ENCODE assay signal across 1 cellular context in genomic region chr19:4911786-4912672, GRCh38.
TF ChIP-seq lines count a peak whose summit lies in the region.

No MANE protein-coding gene starts in this region.

TF ChIP-seq in HepG2, 621 proteins besides CTCF, POLR2A, EP300 and RAD21 (continued from another document and continues in another):
- TF ChIP-seq PLSCR1 (CRISPR knock-in tag; IDR thresholded peaks at IDR 0.05; ENCODE audit: borderline replicate concordance) (no peak), BRCA1 (CRISPR knock-in tag; IDR thresholded peaks at IDR 0.05) (no peak), ZNF781 (CRISPR knock-in tag; IDR thresholded peaks at IDR 0.05; ENCODE audit: borderline replicate concordance, not compliant biosample characterization) (no peak), ELF4 (CRISPR knock-in tag; IDR thresholded peaks at IDR 0.05; ENCODE audit: borderline replicate concordance) (no peak), SOX6 (IDR thresholded peaks at IDR 0.05) (no peak), SOX6 (CRISPR knock-in tag; IDR thresholded peaks at IDR 0.05) (0 out of 2 replicates have a peak, but pooled peaks have one; percentile 17), HHEX (CRISPR knock-in tag; IDR thresholded peaks at IDR 0.05) (no peak), KMT2B (CRISPR knock-in tag; IDR thresholded peaks at IDR 0.05) (no peak), NCOA2 (CRISPR knock-in tag; IDR thresholded peaks at IDR 0.05) (no peak), YEATS2 (CRISPR knock-in tag; IDR thresholded peaks at IDR 0.05; ENCODE audit: borderline replicate concordance) (no peak), HMGXB3 (CRISPR knock-in tag; IDR thresholded peaks at IDR 0.05; ENCODE audit: borderline replicate concordance) (no peak), KDM3A (CRISPR knock-in tag; IDR thresholded peaks at IDR 0.05; ENCODE audit: low read depth) (peak; percentile 57; the same call in 1 of the 2 replicates), ZNF205 (CRISPR knock-in tag; IDR thresholded peaks at IDR 0.05) (no peak), FOXC1 (CRISPR knock-in tag; IDR thresholded peaks at IDR 0.05; ENCODE audit: borderline replicate concordance) (no peak), ZNF441 (CRISPR knock-in tag; IDR thresholded peaks at IDR 0.05; ENCODE audit: borderline replicate concordance) (peak; percentile 52; the same call in 1 of the 2 replicates), MZF1 (CRISPR knock-in tag; IDR thresholded peaks at IDR 0.05; ENCODE audit: borderline replicate concordance) (no peak), ZFP36 (IDR thresholded peaks at IDR 0.05; ENCODE audit: borderline replicate concordance, low read depth, low read length, partially characterized antibody) (no peak), ZNF704 (CRISPR knock-in tag; IDR thresholded peaks at IDR 0.05; ENCODE audit: borderline replicate concordance) (no peak), ETV5 (CRISPR knock-in tag; IDR thresholded peaks at IDR 0.05; ENCODE audit: borderline replicate concordance) (no peak), ISX (CRISPR knock-in tag; conservative IDR thresholded peaks at IDR 0.05) (no peak), TAF15 (IDR thresholded peaks at IDR 0.05; ENCODE audit: low read depth, low read length, poor library complexity, severe bottlenecking) (no peak), HOXD1 (CRISPR knock-in tag; IDR thresholded peaks at IDR 0.05) (no peak), ZNF766 (CRISPR knock-in tag; IDR thresholded peaks at IDR 0.05; ENCODE audit: borderline replicate concordance) (peak; percentile 72; the same call in 1 of the 2 replicates), ZNF678 (CRISPR knock-in tag; IDR thresholded peaks at IDR 0.05) (no peak), ZSCAN31 (CRISPR knock-in tag; IDR thresholded peaks at IDR 0.05; ENCODE audit: low read depth) (no peak), ZNF256 (CRISPR knock-in tag; conservative IDR thresholded peaks at IDR 0.05) (no peak), PPARG (CRISPR knock-in tag; conservative IDR thresholded peaks at IDR 0.05) (0 out of 2 replicates have a peak, but pooled peaks have one; percentile 13), FIP1L1 (IDR thresholded peaks at IDR 0.05; ENCODE audit: borderline replicate concordance, insufficient read depth, low read depth, low read length) (no peak), ZNF83 (CRISPR knock-in tag; IDR thresholded peaks at IDR 0.05; ENCODE audit: borderline replicate concordance) (no peak), RFX3 (CRISPR knock-in tag; IDR thresholded peaks at IDR 0.05) (no peak), BRD4 (CRISPR knock-in tag; IDR thresholded peaks at IDR 0.05) (no peak), MTF1 (CRISPR knock-in tag; IDR thresholded peaks at IDR 0.05) (0 out of 2 replicates have a peak, but pooled peaks have one; percentile 24), ZNF614 (CRISPR knock-in tag; IDR thresholded peaks at IDR 0.05; ENCODE audit: borderline replicate concordance) (no peak), SMAD3 (CRISPR knock-in tag; IDR thresholded peaks at IDR 0.05) (no peak), AGO2 (optimal IDR thresholded peaks at IDR 0.05; ENCODE audit: low read depth, low read length) (no peak), CHCHD3 (CRISPR knock-in tag; IDR thresholded peaks at IDR 0.05) (no peak), ZSCAN25 (CRISPR knock-in tag; IDR thresholded peaks at IDR 0.05) (no peak), MIER3 (CRISPR knock-in tag; IDR thresholded peaks at IDR 0.05; ENCODE audit: borderline replicate concordance) (no peak), JUN (CRISPR knock-in tag; IDR thresholded peaks at IDR 0.05) (no peak), SALL2 (CRISPR knock-in tag; IDR thresholded peaks at IDR 0.05) (0 out of 2 replicates have a peak, but pooled peaks have one; percentile 26), MED13 (CRISPR knock-in tag; IDR thresholded peaks at IDR 0.05) (0 out of 2 replicates have a peak, but pooled peaks have one; percentile 28), TFE3 (CRISPR knock-in tag; IDR thresholded peaks at IDR 0.05) (no peak), FOXO1 (CRISPR knock-in tag; IDR thresholded peaks at IDR 0.05) (no peak), ZKSCAN1 (IDR thresholded peaks at IDR 0.05; ENCODE audit: low read length) (no peak), THAP7 (CRISPR knock-in tag; IDR thresholded peaks at IDR 0.05) (no peak)
- TF ChIP-seq, protein P1, sequence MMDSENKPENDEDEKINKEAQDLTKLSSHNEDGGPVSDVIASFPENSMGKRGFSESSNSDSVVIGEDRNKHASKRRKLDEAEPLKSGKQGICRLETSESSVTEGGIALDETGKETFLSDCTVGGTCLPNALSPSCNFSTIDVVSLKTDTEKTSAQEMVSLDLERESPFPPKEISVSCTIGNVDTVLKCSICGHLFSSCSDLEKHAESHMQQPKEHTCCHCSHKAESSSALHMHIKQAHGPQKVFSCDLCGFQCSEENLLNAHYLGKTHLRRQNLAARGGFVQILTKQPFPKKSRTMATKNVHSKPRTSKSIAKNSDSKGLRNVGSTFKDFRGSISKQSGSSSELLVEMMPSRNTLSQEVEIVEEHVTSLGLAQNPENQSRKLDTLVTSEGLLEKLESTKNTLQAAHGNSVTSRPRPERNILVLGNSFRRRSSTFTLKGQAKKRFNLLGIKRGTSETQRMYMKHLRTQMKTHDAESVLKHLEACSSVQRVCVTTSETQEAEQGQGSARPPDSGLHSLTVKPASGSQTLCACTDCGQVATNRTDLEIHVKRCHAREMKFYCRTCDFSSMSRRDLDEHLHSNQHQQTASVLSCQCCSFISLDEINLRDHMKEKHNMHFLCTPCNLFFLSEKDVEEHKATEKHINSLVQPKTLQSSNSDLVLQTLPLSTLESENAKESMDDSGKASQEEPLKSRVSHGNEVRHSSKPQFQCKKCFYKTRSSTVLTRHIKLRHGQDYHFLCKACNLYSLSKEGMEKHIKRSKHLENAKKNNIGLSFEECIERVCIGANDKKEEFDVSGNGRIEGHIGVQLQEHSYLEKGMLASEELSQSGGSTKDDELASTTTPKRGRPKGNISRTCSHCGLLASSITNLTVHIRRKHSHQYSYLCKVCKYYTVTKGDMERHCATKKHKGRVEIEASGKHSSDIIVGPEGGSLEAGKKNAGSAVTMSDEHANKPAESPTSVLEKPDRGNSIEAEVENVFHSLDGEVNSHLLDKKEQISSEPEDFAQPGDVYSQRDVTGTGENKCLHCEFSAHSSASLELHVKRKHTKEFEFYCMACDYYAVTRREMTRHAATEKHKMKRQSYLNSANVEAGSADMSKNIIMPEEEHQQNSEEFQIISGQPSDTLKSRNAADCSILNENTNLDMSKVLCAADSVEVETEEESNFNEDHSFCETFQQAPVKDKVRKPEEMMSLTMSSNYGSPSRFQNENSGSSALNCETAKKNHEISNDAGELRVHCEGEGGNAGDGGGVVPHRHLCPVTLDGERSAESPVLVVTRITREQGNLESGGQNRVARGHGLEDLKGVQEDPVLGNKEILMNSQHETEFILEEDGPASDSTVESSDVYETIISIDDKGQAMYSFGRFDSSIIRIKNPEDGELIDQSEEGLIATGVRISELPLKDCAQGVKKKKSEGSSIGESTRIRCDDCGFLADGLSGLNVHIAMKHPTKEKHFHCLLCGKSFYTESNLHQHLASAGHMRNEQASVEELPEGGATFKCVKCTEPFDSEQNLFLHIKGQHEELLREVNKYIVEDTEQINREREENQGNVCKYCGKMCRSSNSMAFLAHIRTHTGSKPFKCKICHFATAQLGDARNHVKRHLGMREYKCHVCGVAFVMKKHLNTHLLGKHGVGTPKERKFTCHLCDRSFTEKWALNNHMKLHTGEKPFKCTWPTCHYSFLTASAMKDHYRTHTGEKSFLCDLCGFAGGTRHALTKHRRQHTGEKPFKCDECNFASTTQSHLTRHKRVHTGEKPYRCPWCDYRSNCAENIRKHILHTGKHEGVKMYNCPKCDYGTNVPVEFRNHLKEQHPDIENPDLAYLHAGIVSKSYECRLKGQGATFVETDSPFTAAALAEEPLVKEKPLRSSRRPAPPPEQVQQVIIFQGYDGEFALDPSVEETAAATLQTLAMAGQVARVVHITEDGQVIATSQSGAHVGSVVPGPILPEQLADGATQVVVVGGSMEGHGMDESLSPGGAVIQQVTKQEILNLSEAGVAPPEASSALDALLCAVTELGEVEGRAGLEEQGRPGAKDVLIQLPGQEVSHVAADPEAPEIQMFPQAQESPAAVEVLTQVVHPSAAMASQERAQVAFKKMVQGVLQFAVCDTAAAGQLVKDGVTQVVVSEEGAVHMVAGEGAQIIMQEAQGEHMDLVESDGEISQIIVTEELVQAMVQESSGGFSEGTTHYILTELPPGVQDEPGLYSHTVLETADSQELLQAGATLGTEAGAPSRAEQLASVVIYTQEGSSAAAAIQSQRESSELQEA (CRISPR knock-in tag; IDR thresholded peaks at IDR 0.05; ENCODE audit: not compliant biosample characterization) = no peak
- TF ChIP-seq, protein P2, sequence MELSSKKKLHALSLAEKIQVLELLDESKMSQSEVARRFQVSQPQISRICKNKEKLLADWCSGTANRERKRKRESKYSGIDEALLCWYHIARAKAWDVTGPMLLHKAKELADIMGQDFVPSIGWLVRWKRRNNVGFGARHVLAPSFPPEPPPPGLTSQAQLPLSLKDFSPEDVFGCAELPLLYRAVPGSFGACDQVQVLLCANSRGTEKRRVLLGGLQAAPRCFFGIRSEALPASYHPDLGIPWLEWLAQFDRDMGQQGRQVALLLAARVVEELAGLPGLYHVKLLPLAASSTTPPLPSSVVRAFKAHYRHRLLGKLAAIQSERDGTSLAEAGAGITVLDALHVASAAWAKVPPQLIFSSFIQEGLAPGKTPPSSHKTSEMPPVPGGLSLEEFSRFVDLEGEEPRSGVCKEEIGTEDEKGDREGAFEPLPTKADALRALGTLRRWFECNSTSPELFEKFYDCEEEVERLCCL (CRISPR knock-in tag; IDR thresholded peaks at IDR 0.05; ENCODE audit: borderline replicate concordance) = no peak
- TF ChIP-seq, protein P3, sequence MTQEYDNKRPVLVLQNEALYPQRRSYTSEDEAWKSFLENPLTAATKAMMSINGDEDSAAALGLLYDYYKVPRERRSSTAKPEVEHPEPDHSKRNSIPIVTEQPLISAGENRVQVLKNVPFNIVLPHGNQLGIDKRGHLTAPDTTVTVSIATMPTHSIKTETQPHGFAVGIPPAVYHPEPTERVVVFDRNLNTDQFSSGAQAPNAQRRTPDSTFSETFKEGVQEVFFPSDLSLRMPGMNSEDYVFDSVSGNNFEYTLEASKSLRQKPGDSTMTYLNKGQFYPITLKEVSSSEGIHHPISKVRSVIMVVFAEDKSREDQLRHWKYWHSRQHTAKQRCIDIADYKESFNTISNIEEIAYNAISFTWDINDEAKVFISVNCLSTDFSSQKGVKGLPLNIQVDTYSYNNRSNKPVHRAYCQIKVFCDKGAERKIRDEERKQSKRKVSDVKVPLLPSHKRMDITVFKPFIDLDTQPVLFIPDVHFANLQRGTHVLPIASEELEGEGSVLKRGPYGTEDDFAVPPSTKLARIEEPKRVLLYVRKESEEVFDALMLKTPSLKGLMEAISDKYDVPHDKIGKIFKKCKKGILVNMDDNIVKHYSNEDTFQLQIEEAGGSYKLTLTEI (CRISPR knock-in tag; conservative IDR thresholded peaks at IDR 0.05) = no peak
